In genomic region chr2:231222318-231223000, GRCh38 we compare ENCODE assay signal across 9 cellular contexts. TPM values are rescaled to one million over a fixed set of nuclear protein-coding genes. Genes with fewer than 3 reads are reported as not detected.
DNase-seq lines count a peak whose midpoint lies in the region; ATAC-seq, FAIRE-seq and TF ChIP-seq lines count a peak whose summit lies in the region.
"Had no signal": no experiment of that assay in that cellular context is flagged by ENCODE, and none has a peak within 500 bp of the region (broad histone marks: within the 10 kb centered on the region; RNA-seq: fewer than 3 reads in every experiment).

No MANE protein-coding gene starts in this region.

- no peak overlapping the region for H3K18ac ChIP-seq in trophoblast cell (ENCODE audit: low read length)

- H3K27ac Mint-ChIP-seq in T-helper 2 cell treated with Interferon-gamma antibody and Interleukin-4, amounts not matched to agents 5 μg/mL and 100 μg/mL, for 36 hours: no peak overlapping the region

- no peak overlapping the region for H3K4me2 ChIP-seq in trophoblast cell (ENCODE audit: low read length)

- no peak overlapping the region for H2BK120ac ChIP-seq in trophoblast cell (ENCODE audit: insufficient read depth, low read length, poor library complexity)

- FAIRE-seq in GM18507 (lab: Jason Lieb, UNC): peak; percentile 98

- DNase-seq in GM18507 (ENCODE audit: extremely low spot score, insufficient read length, low read depth) (no peak), adrenal gland (peak in 1 of 7 donors; percentile 59), trophoblast cell (peak; percentile 18 to 55), left ventricle myocardium inferior (no peak), UCSD-AML1 (lab: John Stamatoyannopoulos, UW; ENCODE audit: unreplicated experiment) (no peak), thyroid gland (no peak)
- no peak for DNase-seq in T-helper 2 cell treated with Interferon-gamma antibody and Interleukin-4, amounts not matched to agents 5 μg/mL and 100 μg/mL, for 36 hours (ENCODE audit: low spot score)

- no peaks in the 10 kb centered on the region for H3K79me2 ChIP-seq in trophoblast cell (ENCODE audit: control insufficient read depth, insufficient read depth, low read length, poor library complexity)

- no peak overlapping the region for H4K12ac ChIP-seq in trophoblast cell (ENCODE audit: low read depth, low read length)

- TF ChIP-seq CTCF in adrenal gland (IDR thresholded peaks at IDR 0.05) (no peak), left ventricle myocardium inferior (IDR thresholded peaks at IDR 0.05; ENCODE audit: borderline replicate concordance) (no peak), thyroid gland (IDR thresholded peaks at IDR 0.05) (no peak)

- H3K23ac ChIP-seq in trophoblast cell (ENCODE audit: low read length): no peak overlapping the region

- H3K4me1 ChIP-seq in adrenal gland (replicated peaks in 1 of 2) (peaks cover 0 to 10% of the 10 kb centered on the region in 2 donors), trophoblast cell (ENCODE audit: control insufficient read depth in 1 of 2, insufficient read depth in 2 of 2, low read length in 2 of 2) (peaks cover 0 to 2% of the 10 kb centered on the region in 2 experiments), left ventricle myocardium inferior (peaks cover under 1% of the 10 kb centered on the region), thyroid gland (peaks cover 0 to under 1% of the 10 kb centered on the region in 2 donors)

- no peak overlapping the region for H2BK5ac ChIP-seq in trophoblast cell (ENCODE audit: low read depth, low read length, poor library complexity)

- no peak overlapping the region for H2BK12ac ChIP-seq in trophoblast cell (ENCODE audit: low read length)

- no peaks in the 10 kb centered on the region for H3K27me3 Mint-ChIP-seq in T-helper 2 cell treated with Interferon-gamma antibody and Interleukin-4, amounts not matched to agents 5 μg/mL and 100 μg/mL, for 36 hours (ENCODE audit: low read depth)
- H3K27me3 Mint-ChIP-seq: dendritic cell treated with granulocyte-macrophage colony-stimulating factor and Interleukin-4, amounts not matched to agents 40 ng/mL and 50 ng/mL, for 4 days had no signal

- no peak overlapping the region for H3K14ac ChIP-seq in trophoblast cell (ENCODE audit: low read length)

- no peak overlapping the region for H2AK5ac ChIP-seq in trophoblast cell (ENCODE audit: low read length)

- H4K91ac ChIP-seq in trophoblast cell (ENCODE audit: low read depth, low read length): no peak overlapping the region

- H3K79me1 ChIP-seq in trophoblast cell (ENCODE audit: low read length): no peaks in the 10 kb centered on the region

- H3K4ac ChIP-seq in trophoblast cell (ENCODE audit: low read depth, low read length): no peak overlapping the region

- H3K9me3 Mint-ChIP-seq in T-helper 2 cell treated with Interferon-gamma antibody and Interleukin-4, amounts not matched to agents 5 μg/mL and 100 μg/mL, for 36 hours: no peaks in the 10 kb centered on the region
- H3K9me3 Mint-ChIP-seq: dendritic cell treated with granulocyte-macrophage colony-stimulating factor and Interleukin-4, amounts not matched to agents 40 ng/mL and 50 ng/mL, for 4 days had no signal

- H3K36me3 Mint-ChIP-seq in T-helper 2 cell treated with Interferon-gamma antibody and Interleukin-4, amounts not matched to agents 5 μg/mL and 100 μg/mL, for 36 hours (ENCODE audit: low read depth): no peaks in the 10 kb centered on the region

- intact Hi-C loops in adrenal gland (cut with DNase I) (loop anchor here (5.0 to 10.0 kb wide), 2 partner anchors 72 to 175 kb away; partner anchors contain the start of gene B3GNT7 (in 1 of the 2)), left ventricle myocardium inferior (cut with micrococcal nuclease) (loop anchor here (10.0 kb wide), 1 partner anchor 192 kb away; no protein-coding TSS in a partner anchor), thyroid gland (cut with DNase I) (no loop called here)

- H3K9me3 ChIP-seq in adrenal gland (replicated peaks in 1 of 3): no peaks in the 10 kb centered on the region
- H3K9me3 ChIP-seq in trophoblast cell (ENCODE audit: insufficient read depth, low read depth, low read length): no peaks in the 10 kb centered on the region
- no peaks in the 10 kb centered on the region for H3K9me3 ChIP-seq in left ventricle myocardium inferior (replicated peaks)
- H3K9me3 ChIP-seq in thyroid gland: no peaks in the 10 kb centered on the region

- H3K36me3 ChIP-seq in adrenal gland (replicated peaks in 1 of 2) (peaks cover 0 to 41% of the 10 kb centered on the region in 2 donors), trophoblast cell (ENCODE audit: control insufficient read depth in 1 of 2, insufficient read depth in 2 of 2, low read length in 2 of 2) (peaks cover 7 to 9% of the 10 kb centered on the region in 2 experiments), left ventricle myocardium inferior (no peaks in the 10 kb centered on the region), thyroid gland (peaks cover 0 to 5% of the 10 kb centered on the region in 2 donors)

- WGBS in adrenal gland, 4 donors: 64 to 68% (median 67%) methylated on average over 7 of the region's 7 CpGs
- no CpG with 5 or more reads among the region's 7 CpGs for WGBS in trophoblast cell (ENCODE audit: extremely low coverage, insufficient coverage, insufficient read length)
- WGBS in thyroid gland, 2 donors: 88 to 89% methylated on average over 7 of the region's 7 CpGs

- H3K27ac ChIP-seq in adrenal gland: peak overlapping the region in 3 of 5 donors; percentile 11 to 36 (median 26)
- H3K27ac ChIP-seq in trophoblast cell (ENCODE audit: low read depth, low read length): no peak overlapping the region
- no peak overlapping the region for H3K27ac ChIP-seq in left ventricle myocardium inferior (replicated peaks)
- H3K27ac ChIP-seq in thyroid gland: no peak overlapping the region

- no peak overlapping the region for H3K4me3 ChIP-seq in adrenal gland
- H3K4me3 ChIP-seq in trophoblast cell (ENCODE audit: low read depth, low read length): no peak overlapping the region
- no peak overlapping the region for H3K4me3 ChIP-seq in left ventricle myocardium inferior
- H3K4me3 ChIP-seq in thyroid gland (replicated peaks in 1 of 3): no peak overlapping the region

- no peak overlapping the region for H2AFZ ChIP-seq in trophoblast cell (ENCODE audit: insufficient read depth, low read length, poor library complexity)

- TF ChIP-seq POLR2A in adrenal gland (IDR thresholded peaks at IDR 0.05) (no peak), thyroid gland (IDR thresholded peaks at IDR 0.05) (no peak)

- H3K27me3 ChIP-seq in adrenal gland: no peaks in the 10 kb centered on the region
- no peaks in the 10 kb centered on the region for H3K27me3 ChIP-seq in trophoblast cell (ENCODE audit: insufficient read depth, low read length)
- no peaks in the 10 kb centered on the region for H3K27me3 ChIP-seq in left ventricle myocardium inferior (ENCODE audit: low read depth)
- H3K27me3 ChIP-seq in thyroid gland: no peaks in the 10 kb centered on the region

- peak; percentile 64 for ATAC-seq in HG02642 (IDR thresholded peaks at IDR 0.05; ENCODE audit: poor library complexity, unreplicated experiment)

- no peak overlapping the region for H3K4me3 Mint-ChIP-seq in T-helper 2 cell treated with Interferon-gamma antibody and Interleukin-4, amounts not matched to agents 5 μg/mL and 100 μg/mL, for 36 hours
- H3K4me3 Mint-ChIP-seq: dendritic cell treated with granulocyte-macrophage colony-stimulating factor and Interleukin-4, amounts not matched to agents 40 ng/mL and 50 ng/mL, for 4 days had no signal

- peaks cover 7% of the 10 kb centered on the region for H3K4me1 Mint-ChIP-seq in T-helper 2 cell treated with Interferon-gamma antibody and Interleukin-4, amounts not matched to agents 5 μg/mL and 100 μg/mL, for 36 hours (ENCODE audit: low read depth)

- no peak overlapping the region for H4K8ac ChIP-seq in trophoblast cell (ENCODE audit: low read depth, low read length)

- no peak overlapping the region for H3K9ac ChIP-seq in trophoblast cell (ENCODE audit: low read length)

RNA-seq across cellular contexts. Expression of gene ARMC9, which starts 24.0 kb away (rescaled TPM):
- 100 to 1,000 TPM in 1 of 8 donors, 10 to 100 TPM in 7; 36.5 to 109 (median 59.1) TPM for total RNA-seq in adrenal gland
- 10 to 100 TPM; 22.0 to 61.9 (median 49.3) TPM for polyA plus RNA-seq in adrenal gland
- polyA plus RNA-seq in trophoblast cell (2013): 11.6 and 12.5 TPM in 2 replicates
- 3.1 TPM for total RNA-seq in left ventricle myocardium inferior
- total RNA-seq in thyroid gland: 10 to 100 TPM; 20.3 to 30.7 (median 28.0) TPM

Comparison
In these comparisons a context has a peak if more than half of its experiments do, and no peak if none do; other contexts are left out.
1. DNase-seq: peak in trophoblast cell (2 of 2); none in GM18507 (single experiment), left ventricle myocardium inferior (single experiment), UCSD-AML1 (single experiment), T-helper 2 cell treated with Interferon-gamma antibody and Interleukin-4, amounts not matched to agents 5 μg/mL and 100 μg/mL, for 36 hours (single experiment) and thyroid gland (0 of 2).
2. H3K27ac ChIP-seq: peak in adrenal gland (3 of 5); none in trophoblast cell (single experiment), left ventricle myocardium inferior (single experiment) and thyroid gland (0 of 3).